Comparison of ENCODE assay signal across 1 cellular context in genomic region chr6:35059606-35060355, GRCh38.
TF ChIP-seq lines count a peak whose summit lies in the region.

No MANE protein-coding gene starts in this region.

TF ChIP-seq in GM23338, 12 proteins besides CTCF, POLR2A, EP300 and RAD21 (continued from another document):
- TF ChIP-seq ZNF462 (CRISPR knock-in tag; IDR thresholded peaks at IDR 0.05) (no peak), NANOG (IDR thresholded peaks at IDR 0.05; ENCODE audit: borderline replicate concordance) (no peak), ZNF331 (CRISPR knock-in tag; IDR thresholded peaks at IDR 0.05; ENCODE audit: low read depth) (no peak), ZNF114 (CRISPR knock-in tag; IDR thresholded peaks at IDR 0.05) (no peak), EZH2phosphoT487 (IDR thresholded peaks at IDR 0.05; ENCODE audit: unreplicated experiment) (no peak), POLR2AphosphoS5 (IDR thresholded peaks at IDR 0.05; ENCODE audit: low read depth) (no peak)
